Comparison of ENCODE assay signal across 11 cellular contexts in genomic region chr5:172418847-172419810, GRCh38. TPM values are rescaled to one million over a fixed set of nuclear protein-coding genes. Genes with fewer than 3 reads are reported as not detected.
A peak's percentile ranks its signal among the peaks of the same experiment; 100 is the strongest.
DNase-seq lines count a peak whose midpoint lies in the region; ATAC-seq, FAIRE-seq and TF ChIP-seq lines count a peak whose summit lies in the region.
"Had no signal": no experiment of that assay in that cellular context is flagged by ENCODE, and none has a peak within 500 bp of the region (broad histone marks: within the 10 kb centered on the region; RNA-seq: fewer than 3 reads in every experiment).

No MANE protein-coding gene starts in this region.

- peak overlapping the region in 4 of 5 experiments; percentile 9 to 54 (median 46) for H3K4me3 Mint-ChIP-seq in brain
- H3K4me3 Mint-ChIP-seq: activated naive CD8-positive, alpha-beta T cell had no signal

- H3K9me3 ChIP-seq in keratinocyte (ENCODE audit: control insufficient read depth, low read depth, low read length) (no peaks in the 10 kb centered on the region), small intestine (ENCODE audit: control insufficient read depth, low read depth) (no peaks in the 10 kb centered on the region)

- no peaks in the 10 kb centered on the region for H3K9me1 ChIP-seq in keratinocyte (ENCODE audit: control insufficient read depth, extremely low read depth, insufficient read depth, low read length)

- peaks cover 11% of the 10 kb centered on the region for H4K20me1 ChIP-seq in keratinocyte (ENCODE audit: control insufficient read depth, extremely low read depth, insufficient read depth, low read length)

- H3K4me3 ChIP-seq in keratinocyte (ENCODE audit: control insufficient read depth in 2 of 3, extremely low read depth in 1 of 3, insufficient read depth in 2 of 3, low read depth in 1 of 3, low read length in 3 of 3), result peak overlapping the region in 2 of 3 experiments; percentile 10 to 16
- H3K4me3 ChIP-seq in small intestine (ENCODE audit: low read depth in 1 of 2, low read length in 2 of 2), result no peak overlapping the region

- H3K36me3 Mint-ChIP-seq in brain, result peaks cover 31% of the 10 kb centered on the region
- H3K36me3 Mint-ChIP-seq: activated naive CD8-positive, alpha-beta T cell had no signal

- peak overlapping the region; percentile 65 for H3K9ac ChIP-seq in keratinocyte (ENCODE audit: control insufficient read depth, extremely low read depth, insufficient read depth, low read length)

- peaks cover 2 to 8% of the 10 kb centered on the region in 2 experiments for H3K36me3 ChIP-seq in keratinocyte (ENCODE audit: control insufficient read depth in 2 of 2, extremely low read depth in 1 of 2, insufficient read depth in 2 of 2, low read length in 2 of 2)
- no peaks in the 10 kb centered on the region for H3K36me3 ChIP-seq in small intestine (ENCODE audit: control insufficient read depth in 2 of 2, insufficient read depth in 2 of 2, low read length in 2 of 2)

- peaks cover 6% of the 10 kb centered on the region for H3K27me3 Mint-ChIP-seq in brain
- H3K27me3 Mint-ChIP-seq: activated naive CD8-positive, alpha-beta T cell had no signal

- no peak for ATAC-seq in GM18520 (IDR thresholded peaks at IDR 0.05; ENCODE audit: unreplicated experiment)

- 71 to 75% (median 71%) methylated on average over 20 of the region's 20 CpGs for WGBS in small intestine, 3 donors

- H3K4me1 ChIP-seq in keratinocyte (ENCODE audit: control insufficient read depth, extremely low read depth, insufficient read depth, low read length) (peaks cover 55% of the 10 kb centered on the region), small intestine (ENCODE audit: control insufficient read depth in 2 of 2, insufficient read depth in 1 of 2, low read depth in 1 of 2, low read length in 1 of 2) (peaks cover 4 to 12% of the 10 kb centered on the region in 2 donors)

- peak overlapping the region; percentile 77 for H3K4me2 ChIP-seq in keratinocyte (ENCODE audit: control insufficient read depth, extremely low read depth, insufficient read depth, low read depth, low read length)

- H3K4me1 Mint-ChIP-seq in brain, result peaks cover 57% of the 10 kb centered on the region

- H3K27ac Mint-ChIP-seq in brain, result peak overlapping the region; percentile 84 to 97 (median 93)
- H3K27ac Mint-ChIP-seq: activated naive CD8-positive, alpha-beta T cell had no signal

- H3K9me3 Mint-ChIP-seq in brain, result no peaks in the 10 kb centered on the region

- TF ChIP-seq CTCF in brain (conservative IDR thresholded peaks at IDR 0.05), result no peak
- no peak for TF ChIP-seq CTCF in keratinocyte (optimal IDR thresholded peaks at IDR 0.05 in 1 of 3, IDR thresholded peaks at IDR 0.05 in 1 of 3, conservative IDR thresholded peaks at IDR 0.05 in 1 of 3; ENCODE audit: extremely low read depth in 1 of 3, insufficient read depth in 2 of 3, low read length in 3 of 3)

- no peaks in the 10 kb centered on the region for H3K79me2 ChIP-seq in keratinocyte (ENCODE audit: control insufficient read depth, insufficient read depth, low read length)

- H3K27me3 ChIP-seq in keratinocyte (ENCODE audit: control insufficient read depth, extremely low read depth, insufficient read depth, low read length) (no peaks in the 10 kb centered on the region), small intestine (ENCODE audit: control insufficient read depth in 2 of 2, insufficient read depth in 2 of 2, low read length in 2 of 2) (no peaks in the 10 kb centered on the region)

- H3K27ac ChIP-seq in keratinocyte (ENCODE audit: control insufficient read depth, insufficient read depth, low read length), result peak overlapping the region; percentile 79
- H3K27ac ChIP-seq in small intestine (ENCODE audit: low read depth in 1 of 2, low read length in 1 of 2), result peak overlapping the region; percentile 26 to 75
- H3K27ac ChIP-seq: VCaP had no signal

- dilution Hi-C loops in keratinocyte (cut with MboI; ENCODE audit: extremely low pct_ligation_motif_present, low sequenced_read_pairs), result no loop called here

- DNase-seq in HPDE6-E6E7 (ENCODE audit: extremely low spot score), result peak; percentile 68
- DNase-seq in keratinocyte (ENCODE audit: low read depth, low spot score), result no peak
- peak; percentile 30 for DNase-seq in small intestine
- DNase-seq in activated naive CD4-positive, alpha-beta T cell (lab: John Stamatoyannopoulos, UW), result no peak
- no peak for DNase-seq in occipital lobe (lab: John Stamatoyannopoulos, UW)
- DNase-seq in NOMO-1 treated with dmso at 0.1 percent for 144 hours (lab: John Stamatoyannopoulos, UW; ENCODE audit: unreplicated experiment), result no peak
- DNase-seq: DMS79 treated with DMSO at 0.1 percent for 48 hours had no signal

- no peak overlapping the region for H2AFZ ChIP-seq in keratinocyte (ENCODE audit: control insufficient read depth, low read length)

- FAIRE-seq in keratinocyte (lab: Jason Lieb, UNC) (peak; percentile 88), small intestine (lab: Jason Lieb, UNC) (no peak)

RNA-seq across cellular contexts. Expression of gene SH3PXD2B, which starts 35.2 kb away (rescaled TPM):
- polyA plus RNA-seq in brain (ENCODE audit: insufficient read depth, low read depth, low replicate concordance) (16.3 TPM), keratinocyte (17.3 to 17.9 TPM (median 17.6 TPM) in 3 replicates), small intestine (10 to 100 TPM in 1 of 3 donors, 1 to 10 TPM in 2; 1.1 to 11.0 (median 1.9) TPM)
- polyA plus RNA-seq in keratinocyte (2011; ENCODE audit: low read depth), result 5.2 TPM
- 13.7 and 14.4 TPM in 2 replicates for polyA plus RNA-seq in keratinocyte (2011; cell fraction: cytosol; rRNA removed)
- polyA plus RNA-seq in keratinocyte (2011; cell fraction: nucleus; rRNA removed), result 32.5 and 36.6 TPM in 2 replicates
- polyA plus RNA-seq in keratinocyte (2012; ENCODE audit: low replicate concordance), result 12.3 and 19.7 TPM in 2 replicates
- 25.1 to 32.8 TPM (median 25.9 TPM) in 3 replicates for polyA minus RNA-seq in keratinocyte
- polyA minus RNA-seq in keratinocyte (2011; cell fraction: cytosol; rRNA and poly(A)+ RNA removed), result 21.7 TPM
- 27.1 and 42.1 TPM in 2 replicates for polyA minus RNA-seq in keratinocyte (2011; cell fraction: nucleus; rRNA and poly(A)+ RNA removed)
- 17.6 TPM for total RNA-seq in occipital lobe

Comparison
In these comparisons a context has a peak if more than half of its experiments do, and no peak if none do; other contexts are left out.
1. DNase-seq: peak in HPDE6-E6E7 (single experiment) and small intestine (single experiment); none in keratinocyte (single experiment), activated naive CD4-positive, alpha-beta T cell (0 of 4), occipital lobe (single experiment) and NOMO-1 treated with dmso at 0.1 percent for 144 hours (single experiment).
2. H3K4me3 ChIP-seq: peak in keratinocyte (2 of 3); none in small intestine (0 of 2).